ENCODE assay signal across 27 cellular contexts in genomic region chr9:89386206-89386605, GRCh38.
DNase-seq lines count a peak whose midpoint lies in the region; ATAC-seq and TF ChIP-seq lines count a peak whose summit lies in the region.
"Had no signal": no experiment of that assay in that cellular context is flagged by ENCODE, and none has a peak within 500 bp of the region (broad histone marks: within the 10 kb centered on the region; RNA-seq: fewer than 3 reads in every experiment).

No MANE protein-coding gene starts in this region.

- no peak overlapping the region for H3K4me3 ChIP-seq in psoas muscle
- H3K4me3 ChIP-seq: left ventricle myocardium inferior, neural progenitor cell, tibial artery had no signal

- no peak for DNase-seq in activated CD4-positive, alpha-beta T cell treated with anti-CD3 and anti-CD28 coated beads, Interleukin-2, amount 10 ng/mL, durations not matched to agents 24 days and 14 days
- DNase-seq in activated CD4-positive, alpha-beta T cell treated with anti-CD3 and anti-CD28 coated beads for 48 hours: no peak
- DNase-seq in CD14-positive monocyte (ENCODE audit: low spot score) (no peak), psoas muscle (no peak), mesothelial cell of epicardium (ENCODE audit: low spot score in 2 of 2, unreplicated experiment in 2 of 2) (no peak), NCI-H2196 (lab: John Stamatoyannopoulos, UW; ENCODE audit: unreplicated experiment) (no peak)
- DNase-seq: Caco-2; cerebellar nuclear complex; DMS79 treated with DMSO at 0.1 percent for 48 hours; erythroblast; foreskin fibroblast; KBM-7; MM.1S; NCI-H1436 treated with DMSO at 0.1 percent for 48 hours; NCI-H526 treated with DMSO at 0.1 percent for 48 hours; RPMI8226; SK-N-SH; stimulated activated CD4-positive, alpha-beta T cell treated with anti-CD3 and anti-CD28 coated beads, Interleukin-2, amount 100 ng/mL, for 24 hours; stimulated activated naive B cell treated with anti-CD40 and anti-IgM and Interleukin-4, amounts not matched to agents 10 μg/mL and 1 μg/mL and 100 μg/mL, for 72 hours; T1000; tibial artery had no signal

- H3K27ac Mint-ChIP-seq in activated CD4-positive, alpha-beta T cell treated with anti-CD3 and anti-CD28 coated beads, Interleukin-2, amount 10 ng/mL, durations not matched to agents 24 days and 14 days: peak overlapping the region; percentile 45
- H3K27ac Mint-ChIP-seq in CD14-positive monocyte (peak overlapping the region; percentile 50 to 90 (median 71)), mesothelial cell of epicardium (no peak overlapping the region)
- H3K27ac Mint-ChIP-seq in activated naive CD8-positive, alpha-beta T cell: peak overlapping the region; percentile 83
- H3K27ac Mint-ChIP-seq: activated naive CD4-positive, alpha-beta T cell treated with anti-CD3 and anti-CD28 coated beads, Interleukin-2, amount 50 U/mL, for 24 hours; neural progenitor cell; progenitor cell of endocrine pancreas had no signal

- peaks cover 18% of the 10 kb centered on the region for H3K4me1 ChIP-seq in psoas muscle
- H3K4me1 ChIP-seq: neural progenitor cell had no signal

- H3K36me3 ChIP-seq in psoas muscle (ENCODE audit: insufficient read depth in 1 of 2, low read depth in 1 of 2): peaks cover 3 to 74% of the 10 kb centered on the region in 2 donors
- H3K36me3 ChIP-seq: neural progenitor cell had no signal

- no peaks in the 10 kb centered on the region for H3K27me3 ChIP-seq in psoas muscle (ENCODE audit: insufficient read depth in 3 of 3, low read length in 2 of 3)
- H3K27me3 ChIP-seq: neural progenitor cell, tibial artery had no signal

- intact Hi-C loops in activated CD4-positive, alpha-beta T cell treated with anti-CD3 and anti-CD28 coated beads, Interleukin-2, amount 10 ng/mL, durations not matched to agents 24 days and 14 days (cut with micrococcal nuclease): no loop called here
- intact Hi-C loops in CD14-positive monocyte (cut with micrococcal nuclease): loop anchor here in 1 of 2 donors (10.0 kb wide), 3 partner anchors 71 to 169 kb away; partner anchors contain the start of genes CKS2 and SECISBP2
- intact Hi-C loops in psoas muscle (cut with DNase I): loop anchor here in 1 of 2 donors (5.0 to 10.0 kb wide), 2 partner anchors 111 to 159 kb away; partner anchors contain the start of gene SEMA4D

- H3K27ac ChIP-seq in psoas muscle: peak overlapping the region; percentile 85
- H3K27ac ChIP-seq: neural progenitor cell, tibial artery had no signal

- 86 to 94% (median 91%) methylated on average over 11 of the region's 11 CpGs for WGBS in psoas muscle, 3 donors

- no peak for ATAC-seq in psoas muscle
- ATAC-seq in GM21528 (IDR thresholded peaks at IDR 0.05; ENCODE audit: low FRiP score, unreplicated experiment): no peak
- ATAC-seq: stimulated activated naive B cell treated with anti-CD40 and anti-IgM and Interleukin-4, amounts not matched to agents 10 μg/mL and 1 μg/mL and 100 μg/mL, for 72 hours had no signal

- TF ChIP-seq CTCF in CD14-positive monocyte (IDR thresholded peaks at IDR 0.05) (no peak), psoas muscle (IDR thresholded peaks at IDR 0.05) (no peak), mesothelial cell of epicardium (IDR thresholded peaks at IDR 0.05; ENCODE audit: unreplicated experiment) (no peak)

- peaks cover 80% of the 10 kb centered on the region for H3K36me3 Mint-ChIP-seq in activated CD4-positive, alpha-beta T cell treated with anti-CD3 and anti-CD28 coated beads, Interleukin-2, amount 10 ng/mL, durations not matched to agents 24 days and 14 days (ENCODE audit: low read depth)
- H3K36me3 Mint-ChIP-seq in CD14-positive monocyte (peaks cover 89 to 96% of the 10 kb centered on the region in 2 donors), mesothelial cell of epicardium (peaks cover 22% of the 10 kb centered on the region)
- H3K36me3 Mint-ChIP-seq in activated naive CD8-positive, alpha-beta T cell: peaks cover 5% of the 10 kb centered on the region

- H3K4me3 Mint-ChIP-seq in activated CD4-positive, alpha-beta T cell treated with anti-CD3 and anti-CD28 coated beads, Interleukin-2, amount 10 ng/mL, durations not matched to agents 24 days and 14 days: no peak overlapping the region
- H3K4me3 Mint-ChIP-seq in CD14-positive monocyte (no peak overlapping the region), mesothelial cell of epicardium (no peak overlapping the region)
- H3K4me3 Mint-ChIP-seq in activated naive CD8-positive, alpha-beta T cell: no peak overlapping the region
- H3K4me3 Mint-ChIP-seq: activated naive CD4-positive, alpha-beta T cell treated with anti-CD3 and anti-CD28 coated beads, Interleukin-2, amount 50 U/mL, for 24 hours; neural progenitor cell; stimulated activated naive B cell treated with anti-CD40 and anti-IgM and Interleukin-4, amounts not matched to agents 10 μg/mL and 1 μg/mL and 100 μg/mL, for 72 hours had no signal

- peaks cover 24% of the 10 kb centered on the region for H3K4me1 Mint-ChIP-seq in activated CD4-positive, alpha-beta T cell treated with anti-CD3 and anti-CD28 coated beads, Interleukin-2, amount 10 ng/mL, durations not matched to agents 24 days and 14 days
- H3K4me1 Mint-ChIP-seq in CD14-positive monocyte (peaks cover 65% of the 10 kb centered on the region), mesothelial cell of epicardium (no peaks in the 10 kb centered on the region)
- peaks cover 31% of the 10 kb centered on the region for H3K4me1 Mint-ChIP-seq in activated naive CD8-positive, alpha-beta T cell (ENCODE audit: low read depth)

- H3K27me3 Mint-ChIP-seq in activated CD4-positive, alpha-beta T cell treated with anti-CD3 and anti-CD28 coated beads, Interleukin-2, amount 10 ng/mL, durations not matched to agents 24 days and 14 days: no peaks in the 10 kb centered on the region
- H3K27me3 Mint-ChIP-seq in CD14-positive monocyte (ENCODE audit: low read depth in 3 of 3) (peaks cover 0 to 1% (median 0%) of the 10 kb centered on the region in 3 donors), mesothelial cell of epicardium (ENCODE audit: low read depth) (no peaks in the 10 kb centered on the region)
- H3K27me3 Mint-ChIP-seq in activated naive CD8-positive, alpha-beta T cell: no peaks in the 10 kb centered on the region
- H3K27me3 Mint-ChIP-seq: activated naive CD4-positive, alpha-beta T cell treated with anti-CD3 and anti-CD28 coated beads, Interleukin-2, amount 50 U/mL, for 24 hours; progenitor cell of endocrine pancreas; stimulated activated naive B cell treated with anti-CD40 and anti-IgM and Interleukin-4, amounts not matched to agents 10 μg/mL and 1 μg/mL and 100 μg/mL, for 72 hours had no signal

- H3K9me3 Mint-ChIP-seq in activated CD4-positive, alpha-beta T cell treated with anti-CD3 and anti-CD28 coated beads, Interleukin-2, amount 10 ng/mL, durations not matched to agents 24 days and 14 days: no peaks in the 10 kb centered on the region
- peaks cover 0 to 3% (median 0%) of the 10 kb centered on the region in 7 donors for H3K9me3 Mint-ChIP-seq in CD14-positive monocyte
- no peaks in the 10 kb centered on the region for H3K9me3 Mint-ChIP-seq in activated naive CD8-positive, alpha-beta T cell (ENCODE audit: low read depth)
- H3K9me3 Mint-ChIP-seq in mesothelial cell of epicardium: no peaks in the 10 kb centered on the region
- H3K9me3 Mint-ChIP-seq: activated naive CD4-positive, alpha-beta T cell treated with anti-CD3 and anti-CD28 coated beads, Interleukin-2, amount 50 U/mL, for 24 hours; neural progenitor cell; stimulated activated naive B cell treated with anti-CD40 and anti-IgM and Interleukin-4, amounts not matched to agents 10 μg/mL and 1 μg/mL and 100 μg/mL, for 72 hours had no signal

- no peaks in the 10 kb centered on the region for H3K9me3 ChIP-seq in psoas muscle
- H3K9me3 ChIP-seq: Caco-2, left ventricle myocardium inferior, SK-N-SH, tibial artery had no signal
